ENCODE assay signal across 18 cellular contexts in the genomic region with DNA sequence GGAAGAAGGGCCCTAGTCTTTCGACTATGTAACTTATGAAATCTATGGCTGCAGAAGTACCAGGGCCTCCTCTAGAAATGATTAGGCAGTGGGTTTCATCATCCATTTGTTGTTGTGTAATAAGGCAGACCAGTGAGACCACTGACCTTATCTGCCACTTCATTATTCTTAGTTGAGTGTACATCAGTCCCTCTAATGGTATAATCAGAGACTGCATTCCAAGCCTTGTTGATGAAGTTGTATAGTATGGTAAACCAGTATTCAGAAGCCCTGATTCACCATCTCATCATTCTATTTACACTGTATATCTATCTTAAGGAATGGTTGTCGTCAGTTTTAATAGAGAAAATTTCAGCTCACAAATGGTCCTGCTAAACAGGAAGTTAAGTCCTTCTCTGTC. TPM values are rescaled to one million over a fixed set of nuclear protein-coding genes. Genes with fewer than 3 reads are reported as not detected.
A peak's percentile ranks its signal among the peaks of the same experiment; 100 is the strongest.
DNase-seq lines count a peak whose midpoint lies in the region; ATAC-seq and TF ChIP-seq lines count a peak whose summit lies in the region.
"Had no signal": no experiment of that assay in that cellular context is flagged by ENCODE, and none has a peak within 500 bp of the region (broad histone marks: within the 10 kb centered on the region; RNA-seq: fewer than 3 reads in every experiment).

No MANE protein-coding gene starts in this region.

- H3F3A ChIP-seq in Loucy (ENCODE audit: low read depth), result no peaks in the 10 kb centered on the region

- no peaks in the 10 kb centered on the region for H4K20me1 ChIP-seq in Loucy (ENCODE audit: insufficient read depth, low read length, poor library complexity, severe bottlenecking)
- H4K20me1 ChIP-seq: BLaER1 had no signal

- ATAC-seq in WTC11 (peak; percentile 44; the same call in 1 of the 2 replicates), HG03439 (IDR thresholded peaks at IDR 0.05; ENCODE audit: unreplicated experiment) (no peak), GM21723 (IDR thresholded peaks at IDR 0.05; ENCODE audit: unreplicated experiment) (no peak)
- ATAC-seq: heart left ventricle, left cardiac atrium, sciatic nerve had no signal

- no peaks in the 10 kb centered on the region for H3K9me2 ChIP-seq in Loucy (replicated peaks; ENCODE audit: low read depth, low read length)

- H3K36me3 ChIP-seq in Caco-2 (ENCODE audit: control insufficient read depth, insufficient read depth, low read length), result no peaks in the 10 kb centered on the region
- no peaks in the 10 kb centered on the region for H3K36me3 ChIP-seq in Loucy (ENCODE audit: insufficient read depth, low read length)
- H3K36me3 ChIP-seq: BLaER1, heart left ventricle, stomach had no signal

- no peak overlapping the region for H2AFZ ChIP-seq in Loucy (ENCODE audit: low read length)

- intact Hi-C loops in Caco-2 (cut with micrococcal nuclease; ENCODE audit: unreplicated experiment), result loop anchor here (1.0 to 10.0 kb wide), 2 partner anchors 107 to 263 kb away; no protein-coding TSS in a partner anchor

- no peaks in the 10 kb centered on the region for H3K27me3 Mint-ChIP-seq in Caco-2 (ENCODE audit: insufficient read depth, unreplicated experiment)
- no peaks in the 10 kb centered on the region for H3K27me3 Mint-ChIP-seq in WTC11 (ENCODE audit: low read depth)
- H3K27me3 Mint-ChIP-seq: dendritic cell treated with granulocyte-macrophage colony-stimulating factor and Interleukin-4, amounts not matched to agents 40 ng/mL and 50 ng/mL, for 4 days; naive B cell had no signal

- H3K4me3 ChIP-seq in Caco-2 (ENCODE audit: low read depth, low read length), result no peak overlapping the region
- H3K4me3 ChIP-seq in Loucy (ENCODE audit: low read length, poor library complexity, severe bottlenecking), result no peak overlapping the region
- H3K4me3 ChIP-seq in fibroblast of the aortic adventitia (ENCODE audit: low read depth, low read length), result no peak overlapping the region
- H3K4me3 ChIP-seq: BLaER1, heart left ventricle, stomach had no signal

- no peak overlapping the region for H3K4me2 ChIP-seq in Loucy (ENCODE audit: low read depth, low read length, poor library complexity, severe bottlenecking)
- H3K4me2 ChIP-seq: BLaER1 had no signal

- H3K9ac ChIP-seq in Loucy (ENCODE audit: low read depth, low read length, poor library complexity, severe bottlenecking), result no peak overlapping the region
- H3K9ac ChIP-seq: BLaER1 had no signal

- H3K4me1 Mint-ChIP-seq in Caco-2 (ENCODE audit: low read depth, unreplicated experiment) (no peaks in the 10 kb centered on the region), WTC11 (no peaks in the 10 kb centered on the region)
- H3K4me1 Mint-ChIP-seq: naive B cell had no signal

- CTCF ChIA-PET in Caco-2 (lab: Charles Lee) (no interaction called here), WTC11 (lab: Charles Lee) (no interaction called here)

- no peaks in the 10 kb centered on the region for H3K9me3 Mint-ChIP-seq in Caco-2 (ENCODE audit: unreplicated experiment)
- peaks cover 8% of the 10 kb centered on the region for H3K9me3 Mint-ChIP-seq in WTC11
- H3K9me3 Mint-ChIP-seq: dendritic cell treated with granulocyte-macrophage colony-stimulating factor and Interleukin-4, amounts not matched to agents 40 ng/mL and 50 ng/mL, for 4 days; naive B cell had no signal

- H3K9me3 ChIP-seq in Caco-2 (no peaks in the 10 kb centered on the region; the same call in 1 of the 2 replicates), Loucy (ENCODE audit: insufficient read depth, low read depth, low read length) (no peaks in the 10 kb centered on the region)
- H3K9me3 ChIP-seq: BLaER1, stomach had no signal

- TF ChIP-seq CTCF in Caco-2 (IDR thresholded peaks at IDR 0.05; ENCODE audit: insufficient read depth in 1 of 2, low read depth in 1 of 2, low read length in 1 of 2, severe bottlenecking in 1 of 2, unreplicated experiment in 1 of 2) (peak; percentile 42 to 59), Loucy (conservative IDR thresholded peaks at IDR 0.05; ENCODE audit: low read length) (peak; percentile 16; the same call in 1 of the 2 replicates), WTC11 (IDR thresholded peaks at IDR 0.05) (no peak), fibroblast of the aortic adventitia (IDR thresholded peaks at IDR 0.05; ENCODE audit: insufficient read depth, low read length) (no peak)

- DNase-seq in Caco-2 (peak in 1 of 2 experiments; percentile 38), WTC11 (ENCODE audit: low spot score) (no peak), fibroblast of the aortic adventitia (ENCODE audit: low read depth) (peak; percentile 1), GDM1 (lab: John Stamatoyannopoulos, UW) (no peak)
- no peak for DNase-seq in stimulated activated naive CD4-positive, alpha-beta T cell treated with Interleukin-2 at 50 U/mL for 16 hours (lab: John Stamatoyannopoulos, UW)
- DNase-seq: activated CD4-positive, CD25-positive, alpha-beta regulatory T cell; heart left ventricle; left cardiac atrium; naive B cell; NCI-H1105 treated with DMSO at 0.1 percent for 48 hours; SHP77 treated with DMSO at 0.1 percent for 48 hours; stomach had no signal

- POLR2A ChIA-PET in Caco-2 (lab: Charles Lee) (no interaction called here), WTC11 (lab: Charles Lee) (no interaction called here)

- H3K79me2 ChIP-seq in Loucy (ENCODE audit: insufficient read depth, low read length), result no peaks in the 10 kb centered on the region

- H3K4me3 Mint-ChIP-seq in Caco-2 (ENCODE audit: unreplicated experiment) (no peak overlapping the region), WTC11 (no peak overlapping the region)
- H3K4me3 Mint-ChIP-seq: dendritic cell treated with granulocyte-macrophage colony-stimulating factor and Interleukin-4, amounts not matched to agents 40 ng/mL and 50 ng/mL, for 4 days; naive B cell had no signal

- BruUV-seq in Caco-2 (replicated peaks; lab: Mats Ljungman, UMichigan), result no TSS peak

- H3K36me3 Mint-ChIP-seq in Caco-2 (ENCODE audit: insufficient read depth, unreplicated experiment) (no peaks in the 10 kb centered on the region), WTC11 (no peaks in the 10 kb centered on the region)
- H3K36me3 Mint-ChIP-seq: naive B cell had no signal

- no peaks in the 10 kb centered on the region for H3K4me1 ChIP-seq in Caco-2
- H3K4me1 ChIP-seq in Loucy (ENCODE audit: insufficient read depth, low read length, poor library complexity, severe bottlenecking), result no peaks in the 10 kb centered on the region
- H3K4me1 ChIP-seq: BLaER1, heart left ventricle, stomach had no signal

- H3K27ac Mint-ChIP-seq in Caco-2 (ENCODE audit: unreplicated experiment) (no peak overlapping the region), WTC11 (no peak overlapping the region)
- H3K27ac Mint-ChIP-seq: dendritic cell treated with granulocyte-macrophage colony-stimulating factor and Interleukin-4, amounts not matched to agents 40 ng/mL and 50 ng/mL, for 4 days; naive B cell had no signal

- H3K27me3 ChIP-seq in Caco-2 (replicated peaks; ENCODE audit: control insufficient read depth, insufficient read depth, low read length), result no peaks in the 10 kb centered on the region; the same call in 1 of the 2 replicates
- H3K27me3 ChIP-seq in Loucy (ENCODE audit: insufficient read depth, low read length, poor library complexity, severe bottlenecking), result no peaks in the 10 kb centered on the region
- H3K27me3 ChIP-seq: BLaER1, heart left ventricle, stomach had no signal

TF ChIP-seq in WTC11, 78 proteins besides CTCF, POLR2A, EP300 and RAD21 (continues in another document):
- TF ChIP-seq IRF2 (CRISPR knock-in tag; IDR thresholded peaks at IDR 0.05; ENCODE audit: borderline replicate concordance, low read depth), result no peak
- no peak for TF ChIP-seq GRHL2 (CRISPR knock-in tag; IDR thresholded peaks at IDR 0.05; ENCODE audit: insufficient replicate concordance, severe bottlenecking)
- TF ChIP-seq HMGXB4 (CRISPR knock-in tag; IDR thresholded peaks at IDR 0.05), result no peak
- TF ChIP-seq ZNF416 (CRISPR knock-in tag; IDR thresholded peaks at IDR 0.05), result no peak
- no peak for TF ChIP-seq FOXP4 (CRISPR knock-in tag; IDR thresholded peaks at IDR 0.05)

RNA-seq across cellular contexts. Expression of gene GRIA4, which starts 32.2 kb away (rescaled TPM):
- total RNA-seq in Caco-2 (2022) (not detected in 2 replicates), WTC11 (2021) (11.4 to 20.0 TPM (median 17.9 TPM) in 3 replicates), fibroblast of the aortic adventitia (ENCODE audit: low replicate concordance) (under 0.01 and 1.2 TPM in 2 replicates)
- total RNA-seq: left cardiac atrium had no signal

Comparison
In these comparisons a context has a peak if more than half of its experiments do, and no peak if none do; other contexts are left out.
1. CTCF ChIP-seq: peak in Caco-2 (2 of 2) and Loucy (single experiment); none in WTC11 (single experiment) and fibroblast of the aortic adventitia (single experiment).